16 cellular contexts compared by ENCODE assay signal in the genomic region with DNA sequence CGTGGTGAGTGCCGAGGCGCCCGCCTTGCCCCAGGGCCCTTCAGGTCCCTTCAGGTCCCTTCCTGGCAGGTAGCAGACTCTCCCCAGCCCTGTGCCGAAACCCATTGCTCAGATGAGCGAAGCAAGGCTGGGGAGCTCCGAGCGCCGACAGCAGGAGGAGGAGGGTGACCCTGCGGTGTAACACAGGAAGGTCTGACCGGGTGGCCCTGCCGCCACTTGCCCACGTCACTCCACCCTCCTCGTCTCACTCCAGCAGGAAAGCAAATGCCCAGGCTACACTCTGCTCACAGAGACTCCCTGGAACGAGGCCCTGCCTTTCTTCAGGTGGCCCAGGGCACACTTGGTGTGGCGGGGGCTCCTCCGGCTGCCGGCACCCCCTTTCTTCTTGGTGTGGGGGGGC.
"Had no signal": no experiment of that assay in that cellular context is flagged by ENCODE, and none has a peak within 500 bp of the region (broad histone marks: within the 10 kb centered on the region; RNA-seq: fewer than 3 reads in every experiment).

No MANE protein-coding gene starts in this region.

- H3K36me3 Mint-ChIP-seq: activated naive CD4-positive, alpha-beta T cell treated with anti-CD3 and anti-CD28 coated beads, Interleukin-2, amount 50 U/mL, for 72 hours had no signal

- ATAC-seq: activated CD8-positive, alpha-beta T cell treated with anti-CD3 and anti-CD28 coated beads, Interleukin-2, amount 10 ng/mL, durations not matched to agents 7 days and 5 days; activated naive CD4-positive, alpha-beta T cell treated with anti-CD3 and anti-CD28 coated beads, Interleukin-2, amount 50 U/mL, for 72 hours; heart right ventricle; left lobe of liver; lower lobe of right lung; mucosa of descending colon had no signal

- H3K4me3 Mint-ChIP-seq: activated CD8-positive, alpha-beta T cell treated with anti-CD3 and anti-CD28 coated beads, Interleukin-2, amount 10 ng/mL, durations not matched to agents 7 days and 5 days; neural progenitor cell had no signal

- DNase-seq: activated CD4-positive, alpha-beta T cell treated with anti-CD3 and anti-CD28 coated beads, Interleukin-2, amount 50 U/mL, for 1 hour; activated CD4-positive, CD25-positive, alpha-beta regulatory T cell treated with anti-CD3 and anti-CD28 coated beads, Interleukin-2, amount 50 U/mL, for 72 hours; activated CD8-positive, alpha-beta T cell treated with anti-CD3 and anti-CD28 coated beads, Interleukin-2, amount 10 ng/mL, durations not matched to agents 7 days and 5 days; cortex of kidney; heart right ventricle; kidney; lower lobe of right lung; mesendoderm; mucosa of descending colon; sigmoid colon; stimulated activated CD4-positive, alpha-beta T cell treated with anti-CD3 and anti-CD28 coated beads, Interleukin-15, amount 100 ng/mL, for 24 hours; stimulated activated naive CD4-positive, alpha-beta T cell treated with Interleukin-2 at 50 U/mL for 16 hours; upper lobe of left lung had no signal

- H3K27ac Mint-ChIP-seq: activated naive CD4-positive, alpha-beta T cell treated with anti-CD3 and anti-CD28 coated beads, Interleukin-2, amount 50 U/mL, for 72 hours had no signal

- H3K9me3 Mint-ChIP-seq: activated naive CD4-positive, alpha-beta T cell treated with anti-CD3 and anti-CD28 coated beads, Interleukin-2, amount 50 U/mL, for 72 hours had no signal
